10 cellular contexts compared by ENCODE assay signal in genomic region chr14:30355431-30355913, GRCh38.
DNase-seq lines count a peak whose midpoint lies in the region; ATAC-seq lines count a peak whose summit lies in the region.
"Had no signal": no experiment of that assay in that cellular context is flagged by ENCODE, and none has a peak within 500 bp of the region (broad histone marks: within the 10 kb centered on the region; RNA-seq: fewer than 3 reads in every experiment).

No MANE protein-coding gene starts in this region.

- no peaks in the 10 kb centered on the region for H3K36me3 Mint-ChIP-seq in activated CD4-positive, alpha-beta T cell treated with anti-CD3 and anti-CD28 coated beads for 36 hours (ENCODE audit: low read depth)

- DNase-seq in activated CD4-positive, alpha-beta T cell treated with anti-CD3 and anti-CD28 coated beads for 36 hours, result peak; percentile 55
- DNase-seq in activated CD4-positive, alpha-beta T cell treated with anti-CD3 and anti-CD28 coated beads, Interleukin-2, amount 50 U/mL, for 4 hours, result no peak
- DNase-seq in NCI-H1436 treated with DMSO at 0.1 percent for 48 hours (lab: John Stamatoyannopoulos, UW) (peak; percentile 47), renal cortical epithelial cell (ENCODE audit: low read depth) (peak; percentile 18), DMS79 (lab: John Stamatoyannopoulos, UW) (no peak), D341Med (ENCODE audit: low spot score) (no peak), NCI-H774 (lab: John Stamatoyannopoulos, UW) (no peak)
- DNase-seq: lower lobe of right lung, NCI-H2081 treated with DMSO at 0.1 percent for 48 hours had no signal

- POLR2A ChIA-PET in activated CD4-positive, alpha-beta T cell treated with anti-CD3 and anti-CD28 coated beads for 36 hours (lab: Charles Lee), result no interaction called here

- peaks cover 3% of the 10 kb centered on the region for H3K9me3 Mint-ChIP-seq in activated CD4-positive, alpha-beta T cell treated with anti-CD3 and anti-CD28 coated beads for 36 hours (ENCODE audit: low read depth)

- peaks cover 6% of the 10 kb centered on the region for H3K27me3 Mint-ChIP-seq in activated CD4-positive, alpha-beta T cell treated with anti-CD3 and anti-CD28 coated beads for 36 hours

- H3K4me3 Mint-ChIP-seq in activated CD4-positive, alpha-beta T cell treated with anti-CD3 and anti-CD28 coated beads for 36 hours, result peak overlapping the region; percentile 3

- H3K4me1 Mint-ChIP-seq in activated CD4-positive, alpha-beta T cell treated with anti-CD3 and anti-CD28 coated beads for 36 hours, result peaks cover 26% of the 10 kb centered on the region

- H3K27ac Mint-ChIP-seq in activated CD4-positive, alpha-beta T cell treated with anti-CD3 and anti-CD28 coated beads for 36 hours, result peak overlapping the region; percentile 67

- CTCF ChIA-PET in activated CD4-positive, alpha-beta T cell treated with anti-CD3 and anti-CD28 coated beads for 36 hours (lab: Charles Lee), result interaction anchor here (1.0 to 1.8 kb wide), 2 partner anchors 26 to 166 kb away, joined by 3 to 5 read pairs; no protein-coding TSS in a partner anchor

- intact Hi-C loops in activated CD4-positive, alpha-beta T cell treated with anti-CD3 and anti-CD28 coated beads for 36 hours (cut with DNase I, micrococcal nuclease), result loop anchor here in 1 of 2 experiments (1.0 kb wide), 1 partner anchor 21 kb away; no protein-coding TSS in a partner anchor

- ATAC-seq in activated CD4-positive, alpha-beta T cell treated with anti-CD3 and anti-CD28 coated beads for 36 hours, result peak; percentile 88
- ATAC-seq in HG02571 (IDR thresholded peaks at IDR 0.05; ENCODE audit: unreplicated experiment), result peak; percentile 80
- ATAC-seq: lower lobe of right lung had no signal

Comparison
In these comparisons a context has a peak if more than half of its experiments do, and no peak if none do; other contexts are left out.
1. DNase-seq: peak in activated CD4-positive, alpha-beta T cell treated with anti-CD3 and anti-CD28 coated beads for 36 hours (single experiment), NCI-H1436 treated with DMSO at 0.1 percent for 48 hours (single experiment) and renal cortical epithelial cell (single experiment); none in activated CD4-positive, alpha-beta T cell treated with anti-CD3 and anti-CD28 coated beads, Interleukin-2, amount 50 U/mL, for 4 hours (0 of 2), DMS79 (single experiment), D341Med (single experiment) and NCI-H774 (single experiment).